ENCODE assay signal across 18 cellular contexts in genomic region chr12:11755311-11755930, GRCh38.
A peak's percentile ranks its signal among the peaks of the same experiment; 100 is the strongest.
DNase-seq lines count a peak whose midpoint lies in the region; ATAC-seq, FAIRE-seq and TF ChIP-seq lines count a peak whose summit lies in the region.
"Had no signal": no experiment of that assay in that cellular context is flagged by ENCODE, and none has a peak within 500 bp of the region (broad histone marks: within the 10 kb centered on the region; RNA-seq: fewer than 3 reads in every experiment).

No MANE protein-coding gene starts in this region.

- TF ChIP-seq POLR2A in breast epithelium (IDR thresholded peaks at IDR 0.05) (no peak), GM12878 (IDR thresholded peaks at IDR 0.05; ENCODE audit: low read depth, low read length) (no peak), lower leg skin (IDR thresholded peaks at IDR 0.05) (no peak)

- intact Hi-C loops in breast epithelium (cut with DNase I; ENCODE audit: low total_unique reads) (no loop called here), MCF 10A (cut with micrococcal nuclease) (no loop called here), GM12878 (cut with micrococcal nuclease; ENCODE audit: unreplicated experiment) (no loop called here), tibial artery (cut with DNase I; ENCODE audit: low total_unique reads) (no loop called here), lower leg skin (cut with DNase I; ENCODE audit: low total_unique reads) (no loop called here)

- SMC1A ChIA-PET in GM12878 (lab: Charles Lee; ENCODE audit: uncharacterized antibody, unreplicated experiment) = interaction anchor here (0.8 to 39.9 kb wide), 5 partner anchors 0 to 283 kb away, joined by 3 to 1116 read pairs (median 433); no protein-coding TSS in a partner anchor

- H2BK5ac ChIP-seq in mesenchymal stem cell (ENCODE audit: low read depth, low read length, poor library complexity, severe bottlenecking) = no peak overlapping the region

- H3K27me3 Mint-ChIP-seq in MCF 10A (ENCODE audit: insufficient read depth, unreplicated experiment) (no peaks in the 10 kb centered on the region), HFFc6 (ENCODE audit: insufficient read depth) (no peaks in the 10 kb centered on the region; the same call in 1 of the 2 replicates)
- H3K27me3 Mint-ChIP-seq: activated naive CD4-positive, alpha-beta T cell treated with anti-CD3 and anti-CD28 coated beads, Interleukin-2, amount 50 U/mL, for 24 hours; naive thymus-derived CD4-positive, alpha-beta T cell had no signal

- no peaks in the 10 kb centered on the region for H3K36me3 Mint-ChIP-seq in MCF 10A (ENCODE audit: insufficient read depth, unreplicated experiment)
- peaks cover 21% of the 10 kb centered on the region for H3K36me3 Mint-ChIP-seq in HFFc6 (ENCODE audit: low read depth)

- CTCF ChIA-PET in MCF 10A (lab: Yijun Ruan, JAX) (interaction anchor here (0.6 kb wide), 2 partner anchors 34 to 409 kb away, joined by 3 read pairs; no protein-coding TSS in a partner anchor), GM12878 (lab: Yijun Ruan, JAX) (interaction anchor here (1.2 to 7.6 kb wide), 3 partner anchors 12 to 176 kb away, joined by 4 to 46 read pairs (median 5); no protein-coding TSS in a partner anchor)

- H3K4ac ChIP-seq in mesenchymal stem cell (ENCODE audit: low read depth in 1 of 2, low read length in 2 of 2) = no peak overlapping the region

- H3K4me1 ChIP-seq in breast epithelium (peaks cover 0 to 5% of the 10 kb centered on the region in 2 donors), GM12878 (ENCODE audit: control insufficient read depth, insufficient read depth, low read length) (peaks cover 70% of the 10 kb centered on the region), mesenchymal stem cell (ENCODE audit: control insufficient read depth, insufficient read depth, low read depth, low read length) (peaks cover 13% of the 10 kb centered on the region), tibial artery (peaks cover 0 to 97% (median 71%) of the 10 kb centered on the region in 4 donors)
- H3K4me1 ChIP-seq: foreskin keratinocyte had no signal

- no peaks in the 10 kb centered on the region for H4K20me1 ChIP-seq in GM12878 (ENCODE audit: control insufficient read depth, insufficient read depth)

- H3K36me3 ChIP-seq in breast epithelium (no peaks in the 10 kb centered on the region), GM12878 (ENCODE audit: control insufficient read depth in 2 of 2, insufficient read depth in 2 of 2, low read length in 1 of 2) (peaks cover 16 to 49% of the 10 kb centered on the region in 2 experiments), mesenchymal stem cell (ENCODE audit: control insufficient read depth in 1 of 2, insufficient read depth in 2 of 2, low read depth in 1 of 2, low read length in 2 of 2) (peaks cover 17 to 30% of the 10 kb centered on the region in 2 experiments), tibial artery (peaks cover 0 to 14% (median 0%) of the 10 kb centered on the region in 3 donors)

- H3K4me1 Mint-ChIP-seq in MCF 10A (ENCODE audit: insufficient read depth, unreplicated experiment) (no peaks in the 10 kb centered on the region), HFFc6 (ENCODE audit: low read depth) (peaks cover 42% of the 10 kb centered on the region)

- peak overlapping the region; percentile 28 to 56 for H3K27ac ChIP-seq in breast epithelium
- H3K27ac ChIP-seq in GM12878 (ENCODE audit: control insufficient read depth, insufficient read depth) = peak overlapping the region; percentile 100
- no peak overlapping the region for H3K27ac ChIP-seq in mesenchymal stem cell (ENCODE audit: low read length, poor library complexity, severe bottlenecking)
- peak overlapping the region; percentile 84 for H3K27ac ChIP-seq in tibial artery
- H3K27ac ChIP-seq: foreskin keratinocyte, right lobe of liver had no signal

- H3K79me1 ChIP-seq in mesenchymal stem cell (replicated peaks; ENCODE audit: low read length, poor library complexity, severe bottlenecking) = peaks cover 43% of the 10 kb centered on the region

- H3K27me3 ChIP-seq in breast epithelium = no peaks in the 10 kb centered on the region
- no peaks in the 10 kb centered on the region for H3K27me3 ChIP-seq in GM12878 (replicated peaks in 1 of 2; ENCODE audit: control insufficient read depth in 2 of 2, insufficient read depth in 2 of 2, low read length in 1 of 2)
- H3K27me3 ChIP-seq in mesenchymal stem cell (ENCODE audit: control insufficient read depth in 1 of 2, insufficient read depth in 1 of 2, low read length in 2 of 2) = no peaks in the 10 kb centered on the region
- no peaks in the 10 kb centered on the region for H3K27me3 ChIP-seq in tibial artery
- H3K27me3 ChIP-seq: foreskin keratinocyte, right lobe of liver had no signal

- H3K4me2 ChIP-seq in GM12878 (ENCODE audit: control insufficient read depth, insufficient read depth) = no peak overlapping the region
- H3K4me2 ChIP-seq in mesenchymal stem cell (ENCODE audit: low read length, poor library complexity, severe bottlenecking) = no peak overlapping the region

- TF ChIP-seq EP300 in GM12878 (IDR thresholded peaks at IDR 0.05; ENCODE audit: borderline replicate concordance in 1 of 2, control insufficient read depth in 1 of 2, low read depth in 2 of 2, low read length in 2 of 2) = no peak

- BruUV-seq in MCF 10A (replicated peaks; lab: Mats Ljungman, UMichigan) = no TSS peak
- BruUV-seq in GM12878 (replicated peaks; lab: Mats Ljungman, UMichigan) = no TSS peak

- no peak for FAIRE-seq in GM12878 (lab: Jason Lieb, UNC)

- H2AFZ ChIP-seq in GM12878 (ENCODE audit: control insufficient read depth, low read depth, low read length) (no peak overlapping the region), mesenchymal stem cell (ENCODE audit: low read depth, low read length) (no peak overlapping the region)

- peak overlapping the region; percentile 45 for H2BK120ac ChIP-seq in mesenchymal stem cell (ENCODE audit: low read depth, low read length)

- peaks cover 87% of the 10 kb centered on the region for H3K79me2 ChIP-seq in GM12878 (ENCODE audit: control insufficient read depth, insufficient read depth, low read length)

- RAD21 ChIA-PET in GM12878 (lab: Charles Lee; ENCODE audit: unreplicated experiment) = interaction anchor here (1.2 to 21.4 kb wide), 5 partner anchors 9 to 277 kb away, joined by 4 to 497 read pairs (median 4); no protein-coding TSS in a partner anchor

- H2BK12ac ChIP-seq in mesenchymal stem cell (ENCODE audit: low read length in 2 of 2) = no peak overlapping the region

- H3K9me3 ChIP-seq in breast epithelium (no peaks in the 10 kb centered on the region), GM12878 (replicated peaks; ENCODE audit: control insufficient read depth, insufficient read depth, low read length) (no peaks in the 10 kb centered on the region; the same call in 2 of the 3 replicates), mesenchymal stem cell (ENCODE audit: control insufficient read depth, low read length) (no peaks in the 10 kb centered on the region), tibial artery (no peaks in the 10 kb centered on the region)
- H3K9me3 ChIP-seq: right lobe of liver had no signal

- POLR2A ChIA-PET in MCF 10A (lab: Yijun Ruan, JAX) = interaction anchor here (0.7 kb wide), 1 partner anchor 24 kb away, joined by 3 read pairs; no protein-coding TSS in a partner anchor
- POLR2A ChIA-PET in GM12878 (lab: Charles Lee) = interaction anchor here (1.2 kb wide), 1 partner anchor 10 kb away, joined by 3 read pairs; no protein-coding TSS in a partner anchor

- H3K23ac ChIP-seq in mesenchymal stem cell (ENCODE audit: low read length in 2 of 2) = no peak overlapping the region

- H2BK15ac ChIP-seq in mesenchymal stem cell (ENCODE audit: low read depth, poor library complexity, severe bottlenecking) = no peak overlapping the region

- H4K91ac ChIP-seq in mesenchymal stem cell (ENCODE audit: low read length) = no peak overlapping the region

- 73% methylated on average over 5 of the region's 5 CpGs for WGBS in GM12878 (ENCODE audit: insufficient coverage, insufficient replicate concordance, low lambda C conversion rate, missing lambda C conversion rate)
- 4% methylated on average over 4 of the region's 5 CpGs for WGBS in mesenchymal stem cell
- 44 to 54% methylated on average over 5 of the region's 5 CpGs for WGBS in lower leg skin, 2 donors

- H4K8ac ChIP-seq in mesenchymal stem cell (ENCODE audit: low read length) = no peak overlapping the region

- H3K14ac ChIP-seq in mesenchymal stem cell (ENCODE audit: low read length in 2 of 2) = no peak overlapping the region

- TF ChIP-seq RAD21 in GM12878 (IDR thresholded peaks at IDR 0.05; ENCODE audit: insufficient read depth, low read depth, low read length) = no peak

- H3K9ac ChIP-seq in GM12878 (ENCODE audit: control insufficient read depth, insufficient read depth, low read length) (no peak overlapping the region), mesenchymal stem cell (ENCODE audit: low read length) (no peak overlapping the region)

- no peak for ATAC-seq in GM12878
- ATAC-seq: foreskin keratinocyte; naive thymus-derived CD4-positive, alpha-beta T cell; WTC11 had no signal

- H3K4me3 Mint-ChIP-seq in MCF 10A (ENCODE audit: unreplicated experiment) (no peak overlapping the region), HFFc6 (no peak overlapping the region)
- H3K4me3 Mint-ChIP-seq: activated naive CD4-positive, alpha-beta T cell treated with anti-CD3 and anti-CD28 coated beads, Interleukin-2, amount 50 U/mL, for 24 hours; naive thymus-derived CD4-positive, alpha-beta T cell; WTC11 had no signal

- H3K4me3 ChIP-seq in breast epithelium (no peak overlapping the region), GM12878 (no peak overlapping the region), mesenchymal stem cell (ENCODE audit: insufficient read depth in 1 of 2, low read depth in 1 of 2, low read length in 2 of 2) (no peak overlapping the region), tibial artery (peak overlapping the region in 1 of 2 donors; percentile 3), lower leg skin (ENCODE audit: low read depth, poor library complexity, severe bottlenecking) (no peak overlapping the region)
- H3K4me3 ChIP-seq: right lobe of liver had no signal

- no peak overlapping the region for H3K27ac Mint-ChIP-seq in MCF 10A (ENCODE audit: low read depth, unreplicated experiment)
- H3K27ac Mint-ChIP-seq in HFFc6 = no peak overlapping the region
- H3K27ac Mint-ChIP-seq: activated naive CD4-positive, alpha-beta T cell treated with anti-CD3 and anti-CD28 coated beads, Interleukin-2, amount 50 U/mL, for 24 hours had no signal

- H3K18ac ChIP-seq in mesenchymal stem cell (ENCODE audit: low read depth in 1 of 2, low read length in 2 of 2) = peak overlapping the region in 1 of 2 experiments; percentile 9

- TF ChIP-seq CTCF in breast epithelium (IDR thresholded peaks at IDR 0.05) (no peak), MCF 10A (IDR thresholded peaks at IDR 0.05; ENCODE audit: unreplicated experiment) (no peak), GM12878 (IDR thresholded peaks at IDR 0.05 in 2 of 3, conservative IDR thresholded peaks at IDR 0.05 in 1 of 3; ENCODE audit: control insufficient read depth in 2 of 3, extremely low read depth in 1 of 3, insufficient read depth in 1 of 3, low read depth in 3 of 3, low read length in 3 of 3) (no peak), tibial artery (IDR thresholded peaks at IDR 0.05) (no peak), lower leg skin (IDR thresholded peaks at IDR 0.05) (no peak), HFFc6 (IDR thresholded peaks at IDR 0.05) (no peak)

- in situ Hi-C loops in GM12878 (cut with MboI) = no loop called here

- H3K9me3 Mint-ChIP-seq in MCF 10A (ENCODE audit: unreplicated experiment) (no peaks in the 10 kb centered on the region), HFFc6 (no peaks in the 10 kb centered on the region)
- H3K9me3 Mint-ChIP-seq: activated naive CD4-positive, alpha-beta T cell treated with anti-CD3 and anti-CD28 coated beads, Interleukin-2, amount 50 U/mL, for 24 hours; naive thymus-derived CD4-positive, alpha-beta T cell; WTC11 had no signal

- DNase-seq in breast epithelium (ENCODE audit: low spot score in 2 of 2) = no peak
- DNase-seq in MCF 10A (ENCODE audit: unreplicated experiment) = no peak
- no peak for DNase-seq in GM12878 (ENCODE audit: low read depth, low spot score)
- peak; percentile 85 for DNase-seq in mesenchymal stem cell
- DNase-seq in tibial artery = no peak
- DNase-seq in effector CD4-positive, alpha-beta T cell = no peak
- no peak for DNase-seq in lower leg skin (ENCODE audit: low spot score in 2 of 2)
- no peak for DNase-seq in HFFc6
- DNase-seq: 8988T; cerebellar nuclear complex; foreskin keratinocyte; islet precursor cell; MM.1S; naive thymus-derived CD4-positive, alpha-beta T cell; NK-92 treated with Interleukin-12 subunit alpha and Interleukin-12 subunit beta, amount 100 ng/mL, for 24 hours; right lobe of liver had no signal

- H2AK5ac ChIP-seq in mesenchymal stem cell (ENCODE audit: low read length, severe bottlenecking) = no peak overlapping the region
